1 cellular context compared by ENCODE assay signal in the genomic region with DNA sequence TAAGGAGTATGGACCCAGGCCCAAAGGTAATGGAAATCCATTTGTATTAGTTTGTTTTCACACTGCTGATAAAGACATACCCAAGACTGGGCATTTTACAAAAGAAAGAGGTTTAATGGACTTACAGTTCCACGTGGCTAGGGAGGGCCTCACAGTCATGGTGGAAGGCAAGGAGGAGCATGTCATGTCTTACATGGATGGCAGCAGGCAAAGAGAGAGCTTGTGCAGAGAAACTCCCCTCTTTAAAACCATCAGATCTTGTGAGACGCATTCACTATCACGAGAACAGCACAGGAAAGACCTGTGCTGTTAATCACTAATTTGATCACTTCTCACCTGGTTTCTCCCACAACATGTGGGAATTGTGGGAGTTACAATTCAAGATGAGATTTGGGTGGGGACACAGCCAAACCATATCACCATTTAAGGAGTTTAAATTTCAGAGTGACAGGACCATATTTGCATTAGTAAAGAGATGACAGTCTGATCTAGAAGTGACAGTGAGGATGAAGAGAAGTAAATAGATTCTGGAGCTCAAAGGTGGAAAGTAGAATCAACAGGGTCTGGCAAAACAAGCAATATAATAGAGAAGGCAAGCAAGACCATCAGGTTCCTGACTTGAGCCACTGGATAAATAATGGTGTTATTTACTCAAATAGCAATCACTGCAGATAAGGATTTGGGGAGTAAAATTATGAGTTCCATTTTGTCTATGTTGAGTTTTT.
TF ChIP-seq lines count a peak whose summit lies in the region.

No MANE protein-coding gene starts in this region.

TF ChIP-seq in HepG2, 621 proteins besides CTCF, POLR2A, EP300 and RAD21 (continued from another document and continues in another):
- no peak for TF ChIP-seq ZNF770 (CRISPR knock-in tag; IDR thresholded peaks at IDR 0.05)
- TF ChIP-seq MED1 (CRISPR knock-in tag; IDR thresholded peaks at IDR 0.05), result peak; percentile 62; the same call in 1 of the 2 replicates
- TF ChIP-seq TCF7 (IDR thresholded peaks at IDR 0.05; ENCODE audit: low read depth), result peak; percentile 42; the same call in 1 of the 2 replicates
- TF ChIP-seq, protein P1, sequence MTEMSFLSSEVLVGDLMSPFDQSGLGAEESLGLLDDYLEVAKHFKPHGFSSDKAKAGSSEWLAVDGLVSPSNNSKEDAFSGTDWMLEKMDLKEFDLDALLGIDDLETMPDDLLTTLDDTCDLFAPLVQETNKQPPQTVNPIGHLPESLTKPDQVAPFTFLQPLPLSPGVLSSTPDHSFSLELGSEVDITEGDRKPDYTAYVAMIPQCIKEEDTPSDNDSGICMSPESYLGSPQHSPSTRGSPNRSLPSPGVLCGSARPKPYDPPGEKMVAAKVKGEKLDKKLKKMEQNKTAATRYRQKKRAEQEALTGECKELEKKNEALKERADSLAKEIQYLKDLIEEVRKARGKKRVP (CRISPR knock-in tag; IDR thresholded peaks at IDR 0.05), result no peak
- TF ChIP-seq, protein P2, sequence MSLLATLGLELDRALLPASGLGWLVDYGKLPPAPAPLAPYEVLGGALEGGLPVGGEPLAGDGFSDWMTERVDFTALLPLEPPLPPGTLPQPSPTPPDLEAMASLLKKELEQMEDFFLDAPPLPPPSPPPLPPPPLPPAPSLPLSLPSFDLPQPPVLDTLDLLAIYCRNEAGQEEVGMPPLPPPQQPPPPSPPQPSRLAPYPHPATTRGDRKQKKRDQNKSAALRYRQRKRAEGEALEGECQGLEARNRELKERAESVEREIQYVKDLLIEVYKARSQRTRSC (CRISPR knock-in tag; IDR thresholded peaks at IDR 0.05; ENCODE audit: low read depth), result no peak
- TF ChIP-seq AGO1 (IDR thresholded peaks at IDR 0.05; ENCODE audit: low read depth, low read length, poor library complexity, severe bottlenecking), result no peak
- no peak for TF ChIP-seq SMYD3 (CRISPR knock-in tag; IDR thresholded peaks at IDR 0.05)
- no peak for TF ChIP-seq ZSCAN21 (CRISPR knock-in tag; IDR thresholded peaks at IDR 0.05; ENCODE audit: borderline replicate concordance)
- no peak for TF ChIP-seq ZNF460 (CRISPR knock-in tag; IDR thresholded peaks at IDR 0.05; ENCODE audit: borderline replicate concordance)
- no peak for TF ChIP-seq MAZ (IDR thresholded peaks at IDR 0.05; ENCODE audit: borderline replicate concordance, low read depth, low read length)
- TF ChIP-seq MAZ (CRISPR knock-in tag; IDR thresholded peaks at IDR 0.05; ENCODE audit: low read depth), result no peak
- TF ChIP-seq ZNF749 (CRISPR knock-in tag; IDR thresholded peaks at IDR 0.05; ENCODE audit: borderline replicate concordance), result no peak
- TF ChIP-seq ZC3H13 (CRISPR knock-in tag; IDR thresholded peaks at IDR 0.05), result no peak
- TF ChIP-seq TGIF2 (CRISPR knock-in tag; IDR thresholded peaks at IDR 0.05), result no peak
- no peak for TF ChIP-seq ZNF343 (CRISPR knock-in tag; IDR thresholded peaks at IDR 0.05)
- no peak for TF ChIP-seq ZBTB7A (CRISPR knock-in tag; IDR thresholded peaks at IDR 0.05)
- no peak for TF ChIP-seq ZNF589 (CRISPR knock-in tag; conservative IDR thresholded peaks at IDR 0.05)
- no peak for TF ChIP-seq ZNF383 (CRISPR knock-in tag; IDR thresholded peaks at IDR 0.05; ENCODE audit: borderline replicate concordance)
- no peak for TF ChIP-seq ZNF724P (CRISPR knock-in tag; IDR thresholded peaks at IDR 0.05; ENCODE audit: borderline replicate concordance)
- no peak for TF ChIP-seq HBP1 (CRISPR knock-in tag; IDR thresholded peaks at IDR 0.05; ENCODE audit: low read depth)
- TF ChIP-seq HMGA1 (CRISPR knock-in tag; conservative IDR thresholded peaks at IDR 0.05), result no peak
- no peak for TF ChIP-seq ZNF891 (CRISPR knock-in tag; IDR thresholded peaks at IDR 0.05)
- no peak for TF ChIP-seq TAF1 (CRISPR knock-in tag; IDR thresholded peaks at IDR 0.05)
- TF ChIP-seq ZBED4 (CRISPR knock-in tag; IDR thresholded peaks at IDR 0.05; ENCODE audit: borderline replicate concordance), result no peak
- no peak for TF ChIP-seq ZSCAN22 (CRISPR knock-in tag; IDR thresholded peaks at IDR 0.05)
- no peak for TF ChIP-seq ZNF780A (CRISPR knock-in tag; IDR thresholded peaks at IDR 0.05)
- TF ChIP-seq ZNF256 (CRISPR knock-in tag; conservative IDR thresholded peaks at IDR 0.05), result no peak
- no peak for TF ChIP-seq HNRNPL (IDR thresholded peaks at IDR 0.05; ENCODE audit: low read depth, low read length)
- TF ChIP-seq FOXK2 (IDR thresholded peaks at IDR 0.05), result peak; percentile 18; the same call in 1 of the 2 replicates
- TF ChIP-seq ZNF431 (CRISPR knock-in tag; IDR thresholded peaks at IDR 0.05; ENCODE audit: borderline replicate concordance, low read depth), result peak; percentile 100
- 0 out of 2 replicates have a peak, but pooled peaks have one; percentile 29 for TF ChIP-seq SOX13 (IDR thresholded peaks at IDR 0.05)
- TF ChIP-seq SOX13 (CRISPR knock-in tag; conservative IDR thresholded peaks at IDR 0.05 in 1 of 2, IDR thresholded peaks at IDR 0.05 in 1 of 2), result peak in 1 of 2 experiments; percentile 60; a peak in 1 of 4 replicates
- no peak for TF ChIP-seq TRIM24 (CRISPR knock-in tag; IDR thresholded peaks at IDR 0.05)
- no peak for TF ChIP-seq ETS1 (CRISPR knock-in tag; IDR thresholded peaks at IDR 0.05)
- TF ChIP-seq HOXA3 (CRISPR knock-in tag; IDR thresholded peaks at IDR 0.05), result no peak
- TF ChIP-seq ZFP36L1 (CRISPR knock-in tag; IDR thresholded peaks at IDR 0.05), result no peak
- TF ChIP-seq PAWR (CRISPR knock-in tag; IDR thresholded peaks at IDR 0.05; ENCODE audit: borderline replicate concordance), result no peak
- TF ChIP-seq ZBTB21 (CRISPR knock-in tag; IDR thresholded peaks at IDR 0.05), result no peak
- TF ChIP-seq KAT8 (CRISPR knock-in tag; IDR thresholded peaks at IDR 0.05), result no peak
- TF ChIP-seq ISL2 (CRISPR knock-in tag; IDR thresholded peaks at IDR 0.05), result no peak; the same call in 1 of the 2 replicates
- TF ChIP-seq ATF3 (CRISPR knock-in tag; IDR thresholded peaks at IDR 0.05), result no peak
- no peak for TF ChIP-seq ZNF326 (CRISPR knock-in tag; IDR thresholded peaks at IDR 0.05; ENCODE audit: borderline replicate concordance)
- TF ChIP-seq, protein P3, sequence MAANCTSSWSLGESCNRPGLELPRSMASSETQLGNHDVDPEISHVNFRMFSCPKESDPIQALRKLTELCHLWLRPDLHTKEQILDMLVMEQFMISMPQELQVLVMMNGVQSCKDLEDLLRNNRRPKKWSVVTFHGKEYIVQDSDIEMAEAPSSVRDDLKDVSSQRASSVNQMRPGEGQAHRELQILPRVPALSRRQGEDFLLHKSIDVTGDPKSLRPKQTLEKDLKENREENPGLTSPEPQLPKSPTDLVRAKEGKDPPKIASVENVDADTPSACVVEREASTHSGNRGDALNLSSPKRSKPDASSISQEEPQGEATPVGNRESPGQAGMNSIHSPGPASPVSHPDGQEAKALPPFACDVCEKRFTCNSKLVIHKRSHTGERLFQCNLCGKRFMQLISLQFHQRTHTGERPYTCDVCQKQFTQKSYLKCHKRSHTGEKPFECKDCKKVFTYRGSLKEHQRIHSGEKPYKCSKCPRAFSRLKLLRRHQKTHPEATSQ (CRISPR knock-in tag; IDR thresholded peaks at IDR 0.05; ENCODE audit: borderline replicate concordance), result peak; percentile 100
- peak; percentile 85 for TF ChIP-seq SRF (IDR thresholded peaks at IDR 0.05; ENCODE audit: low read depth, low read length)
- TF ChIP-seq, protein P4, sequence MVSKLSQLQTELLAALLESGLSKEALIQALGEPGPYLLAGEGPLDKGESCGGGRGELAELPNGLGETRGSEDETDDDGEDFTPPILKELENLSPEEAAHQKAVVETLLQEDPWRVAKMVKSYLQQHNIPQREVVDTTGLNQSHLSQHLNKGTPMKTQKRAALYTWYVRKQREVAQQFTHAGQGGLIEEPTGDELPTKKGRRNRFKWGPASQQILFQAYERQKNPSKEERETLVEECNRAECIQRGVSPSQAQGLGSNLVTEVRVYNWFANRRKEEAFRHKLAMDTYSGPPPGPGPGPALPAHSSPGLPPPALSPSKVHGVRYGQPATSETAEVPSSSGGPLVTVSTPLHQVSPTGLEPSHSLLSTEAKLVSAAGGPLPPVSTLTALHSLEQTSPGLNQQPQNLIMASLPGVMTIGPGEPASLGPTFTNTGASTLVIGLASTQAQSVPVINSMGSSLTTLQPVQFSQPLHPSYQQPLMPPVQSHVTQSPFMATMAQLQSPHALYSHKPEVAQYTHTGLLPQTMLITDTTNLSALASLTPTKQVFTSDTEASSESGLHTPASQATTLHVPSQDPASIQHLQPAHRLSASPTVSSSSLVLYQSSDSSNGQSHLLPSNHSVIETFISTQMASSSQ (IDR thresholded peaks at IDR 0.05; ENCODE audit: low read depth), result no peak
- TF ChIP-seq, protein P4 (CRISPR knock-in tag; IDR thresholded peaks at IDR 0.05; ENCODE audit: borderline replicate concordance), result no peak
- peak; percentile 20; the same call in 1 of the 2 replicates for TF ChIP-seq FOXP1 (IDR thresholded peaks at IDR 0.05)
- TF ChIP-seq FOXP1 (CRISPR knock-in tag; IDR thresholded peaks at IDR 0.05), result peak; percentile 78
